26 cellular contexts compared by ENCODE assay signal in genomic region chr9:98229090-98229395, GRCh38. TPM values are rescaled to one million over a fixed set of nuclear protein-coding genes. Genes with fewer than 3 reads are reported as not detected.
A peak's percentile ranks its signal among the peaks of the same experiment; 100 is the strongest.
DNase-seq lines count a peak whose midpoint lies in the region; ATAC-seq, FAIRE-seq and TF ChIP-seq lines count a peak whose summit lies in the region.
"Had no signal": no experiment of that assay in that cellular context is flagged by ENCODE, and none has a peak within 500 bp of the region (broad histone marks: within the 10 kb centered on the region; RNA-seq: fewer than 3 reads in every experiment).

No MANE protein-coding gene starts in this region.

- no peaks in the 10 kb centered on the region for H3K9me3 ChIP-seq in H9 (ENCODE audit: control insufficient read depth, low read depth, low read length)
- H3K9me3 ChIP-seq in K562 (replicated peaks; ENCODE audit: control insufficient read depth, insufficient read depth, low read depth, low read length) = no peaks in the 10 kb centered on the region
- no peaks in the 10 kb centered on the region for H3K9me3 ChIP-seq in neutrophil
- H3K9me3 ChIP-seq in gastroesophageal sphincter = no peaks in the 10 kb centered on the region
- H3K9me3 ChIP-seq: BLaER1, SJSA1 had no signal

- no CpG with 5 or more reads among the region's 4 CpGs for WGBS in H9 (ENCODE audit: extremely low coverage, insufficient read length, low lambda C conversion rate)
- WGBS in K562 (ENCODE audit: insufficient coverage, low coverage, missing lambda C conversion rate) = 63% methylated on average over 4 of the region's 4 CpGs
- WGBS in gastroesophageal sphincter (ENCODE audit: low coverage in 1 of 2), 2 donors = 85% methylated on average over 4 of the region's 4 CpGs; no CpG with 5 or more reads in 1 of the 2 donors

- no peak for DNase-seq in H9
- DNase-seq in K562 (ENCODE audit: extremely low read depth in 1 of 4, low spot score in 3 of 4) = no peak
- no peak for DNase-seq in H4 (ENCODE audit: low spot score)
- DNase-seq in HEK293T (ENCODE audit: extremely low spot score) = no peak
- no peak for DNase-seq in pons (ENCODE audit: low spot score)
- DNase-seq: ACHN; CD4-positive, alpha-beta memory T cell; DND-41; GM23248; KBM-7; NCI-H1092; NCI-H1436 treated with DMSO at 0.1 percent for 48 hours; NCI-H2029; NCI-H226; NCI-H524; NCI-H774; NK-92 treated with Interleukin-12 subunit alpha and Interleukin-12 subunit beta, amount 100 ng/mL, for 24 hours; T-helper 1 cell had no signal

- intact Hi-C loops in K562 (cut with micrococcal nuclease) = no loop called here

- POLR2A ChIA-PET in K562 (lab: Yijun Ruan, JAX) = interaction anchor here (2.8 kb wide), 1 partner anchor 11 kb away, joined by 18 read pairs; no protein-coding TSS in a partner anchor
- POLR2A ChIA-PET in HEK293T (lab: Yijun Ruan, JAX) = interaction anchor here (1.8 kb wide), 1 partner anchor 27 kb away, joined by 7 read pairs; the partner anchor contains the start of gene TBC1D2

- no peak overlapping the region for H3K18ac ChIP-seq in H9 (ENCODE audit: insufficient read length, low read depth, low read length)

- no peaks in the 10 kb centered on the region for H3K79me2 ChIP-seq in H9 (ENCODE audit: insufficient read depth, low read length)
- no peaks in the 10 kb centered on the region for H3K79me2 ChIP-seq in K562 (ENCODE audit: control insufficient read depth, insufficient read depth, low read length)

- no peak overlapping the region for H2BK120ac ChIP-seq in H9 (ENCODE audit: low read depth, low read length, poor library complexity, severe bottlenecking)

- no peak overlapping the region for H3K4me3 ChIP-seq in K562
- H3K4me3 ChIP-seq in neutrophil (ENCODE audit: low read depth in 1 of 2, low read length in 1 of 2) = peak overlapping the region; percentile 30 to 43
- no peak overlapping the region for H3K4me3 ChIP-seq in gastroesophageal sphincter
- H3K4me3 ChIP-seq: BLaER1, GM12878, GM23248, SJSA1 had no signal

- no peak overlapping the region for H4K91ac ChIP-seq in H9 (ENCODE audit: insufficient read length, low read depth, low read length)

- H3K56ac ChIP-seq in H9 (ENCODE audit: insufficient read length, low read depth, low read length) = no peak overlapping the region

- no peak overlapping the region for H2BK12ac ChIP-seq in H9 (ENCODE audit: insufficient read length, low read depth, low read length)

- no peaks in the 10 kb centered on the region for H3K27me3 Mint-ChIP-seq in H9 (ENCODE audit: low read depth)
- H3K27me3 Mint-ChIP-seq: CD4-positive, alpha-beta memory T cell had no signal

- no peaks in the 10 kb centered on the region for H3K23me2 ChIP-seq in H9 (ENCODE audit: insufficient read length, low read depth, low read length, poor library complexity, severe bottlenecking)

- H3K4me3 Mint-ChIP-seq in H9 = no peak overlapping the region
- H3K4me3 Mint-ChIP-seq: CD4-positive, alpha-beta memory T cell had no signal

- H3K9ac ChIP-seq in H9 (ENCODE audit: extremely low read depth, insufficient read length, low read length) (no peak overlapping the region), K562 (ENCODE audit: insufficient read depth in 1 of 2, low read depth in 2 of 2, low read length in 2 of 2) (no peak overlapping the region)
- H3K9ac ChIP-seq: BLaER1, GM23248 had no signal

- H3T11ph ChIP-seq in H9 (ENCODE audit: low read length) = no peak overlapping the region

- no peak for ATAC-seq in K562
- no peak for ATAC-seq in gastroesophageal sphincter
- ATAC-seq: GM12878, HCT116, Panc1, Right ventricle myocardium inferior had no signal

- H4K5ac ChIP-seq in H9 (ENCODE audit: insufficient read length, low read depth, low read length) = no peak overlapping the region

- H2AFZ ChIP-seq in H9 (ENCODE audit: low read length) (no peak overlapping the region), K562 (ENCODE audit: low read depth, low read length) (no peak overlapping the region)
- H2AFZ ChIP-seq: GM23248 had no signal

- TF ChIP-seq RAD21 in K562 (CRISPR knock-in tag; conservative IDR thresholded peaks at IDR 0.05 in 1 of 2, IDR thresholded peaks at IDR 0.05 in 1 of 2) = no peak

- no peaks in the 10 kb centered on the region for H3K79me1 ChIP-seq in H9 (ENCODE audit: insufficient read depth, low read depth, low read length, poor library complexity, severe bottlenecking)

- H4K20me1 ChIP-seq in H9 (ENCODE audit: control insufficient read depth, insufficient read depth, insufficient read length) = no peaks in the 10 kb centered on the region
- H4K20me1 ChIP-seq in K562 (replicated peaks; ENCODE audit: control insufficient read depth, insufficient read depth, low read length) = no peaks in the 10 kb centered on the region
- H4K20me1 ChIP-seq: BLaER1 had no signal

- in situ Hi-C loops in K562 (cut with MboI) = no loop called here

- no peaks in the 10 kb centered on the region for H3K9me1 ChIP-seq in K562 (ENCODE audit: control insufficient read depth, insufficient read depth, low read length)

- no TSS peak for BruUV-seq in K562 (replicated peaks; lab: Mats Ljungman, UMichigan)

- TF ChIP-seq CTCF in H9 (conservative IDR thresholded peaks at IDR 0.05) = no peak
- TF ChIP-seq CTCF in K562 (IDR thresholded peaks at IDR 0.05 in 2 of 3, conservative IDR thresholded peaks at IDR 0.05 in 1 of 3; ENCODE audit: insufficient read depth in 2 of 3, low read depth in 1 of 3, low read length in 3 of 3) = no peak
- TF ChIP-seq CTCF in neutrophil (IDR thresholded peaks at IDR 0.05) = no peak
- no peak for TF ChIP-seq CTCF in gastroesophageal sphincter (IDR thresholded peaks at IDR 0.05)

- H3K14ac ChIP-seq in H9 (ENCODE audit: insufficient read depth, low read length) = no peak overlapping the region

- TF ChIP-seq POLR2A in K562 (conservative IDR thresholded peaks at IDR 0.05) (no peak), gastroesophageal sphincter (IDR thresholded peaks at IDR 0.05) (no peak)

- H3K27me3 ChIP-seq in H9 (ENCODE audit: insufficient read depth, low read length) (no peaks in the 10 kb centered on the region; the same call in 1 of the 2 replicates), K562 (ENCODE audit: control insufficient read depth in 2 of 2, insufficient read depth in 2 of 2, low read length in 2 of 2) (no peaks in the 10 kb centered on the region), neutrophil (no peaks in the 10 kb centered on the region), gastroesophageal sphincter (no peaks in the 10 kb centered on the region)
- H3K27me3 ChIP-seq: BLaER1, SJSA1 had no signal

- H3K4ac ChIP-seq in H9 (ENCODE audit: low read depth, low read length) = no peak overlapping the region

- H2AK5ac ChIP-seq in H9 (ENCODE audit: insufficient read length, low read length) = no peak overlapping the region

- no peak overlapping the region for H4K8ac ChIP-seq in H9 (replicated peaks; ENCODE audit: insufficient read length, low read depth, low read length)

- H3K4me1 ChIP-seq in H9 (ENCODE audit: insufficient read depth, low read length) (no peaks in the 10 kb centered on the region), K562 (replicated peaks in 1 of 2; ENCODE audit: control insufficient read depth in 2 of 2, insufficient read depth in 2 of 2, low read length in 2 of 2) (peaks cover 20 to 29% of the 10 kb centered on the region in 2 experiments; a peak in 4 of 5 replicates), neutrophil (ENCODE audit: control insufficient read depth in 1 of 2, insufficient read depth in 1 of 2, low read depth in 1 of 2, low read length in 1 of 2) (peaks cover 57 to 62% of the 10 kb centered on the region in 2 experiments), gastroesophageal sphincter (no peaks in the 10 kb centered on the region)

- no peak overlapping the region for H2BK15ac ChIP-seq in H9 (ENCODE audit: low read depth, low read length)

- no peak overlapping the region for H3K27ac ChIP-seq in H9 (ENCODE audit: insufficient read length, low read depth, low read length)
- H3K27ac ChIP-seq in K562 (ENCODE audit: extremely low read depth, low read depth, low read length) = no peak overlapping the region
- H3K27ac ChIP-seq in neutrophil = peak overlapping the region; percentile 81
- no peak overlapping the region for H3K27ac ChIP-seq in gastroesophageal sphincter
- H3K27ac ChIP-seq: BLaER1, GM23248, SJSA1 had no signal

- H3K36me3 ChIP-seq in K562 (ENCODE audit: control insufficient read depth, insufficient read depth, low read length) (peaks cover 43% of the 10 kb centered on the region; the same call in 2 of the 3 replicates), neutrophil (peaks cover 58% of the 10 kb centered on the region), gastroesophageal sphincter (peaks cover 0 to 75% of the 10 kb centered on the region in 2 donors)

- H3K9me3 Mint-ChIP-seq in H9 = no peaks in the 10 kb centered on the region
- H3K9me3 Mint-ChIP-seq: CD4-positive, alpha-beta memory T cell had no signal

- no peak overlapping the region for H2BK5ac ChIP-seq in H9 (ENCODE audit: insufficient read length, low read length)

- CTCF ChIA-PET in K562 (lab: Yijun Ruan, JAX; ENCODE audit: low intra/inter-chr PET ratio) (no interaction called here), HEK293T (lab: Yijun Ruan, JAX) (interaction anchor here (1.6 kb wide), 1 partner anchor 13 kb away, joined by 4 read pairs; no protein-coding TSS in a partner anchor)

- no peak overlapping the region for H3K23ac ChIP-seq in H9 (ENCODE audit: insufficient read length, low read depth, low read length)

- no peaks in the 10 kb centered on the region for H3K4me1 Mint-ChIP-seq in H9
- H3K4me1 Mint-ChIP-seq: CD4-positive, alpha-beta memory T cell had no signal

- H3K27ac Mint-ChIP-seq in H9 = peak overlapping the region in 2 of 3 experiments; percentile 70 to 85; a peak in 2 of 7 replicates
- H3K27ac Mint-ChIP-seq: CD4-positive, alpha-beta memory T cell had no signal

- H3K36me3 Mint-ChIP-seq in H9 (ENCODE audit: insufficient read depth in 1 of 3, low read depth in 3 of 3) = peaks cover 0 to 7% (median 4%) of the 10 kb centered on the region in 3 experiments; a peak in 4 of 7 replicates

- no peak overlapping the region for H2BK20ac ChIP-seq in H9 (ENCODE audit: low read depth, low read length, poor library complexity, severe bottlenecking)

- TF ChIP-seq EP300 in K562 (IDR thresholded peaks at IDR 0.05; ENCODE audit: low read length) = no peak
- no peak for TF ChIP-seq EP300 in gastroesophageal sphincter (IDR thresholded peaks at IDR 0.05)

- H3K4me2 ChIP-seq in H9 (ENCODE audit: insufficient read depth, insufficient read length, low read length) (no peak overlapping the region), K562 (ENCODE audit: insufficient read depth, low read length) (no peak overlapping the region)
- H3K4me2 ChIP-seq: BLaER1 had no signal

- FAIRE-seq in K562 (lab: Jason Lieb, UNC) = no peak
- FAIRE-seq: GM12878 had no signal

RNA-seq across cellular contexts. Expression of gene TBC1D2, which starts 26.4 kb away (rescaled TPM):
- 2.3 and 2.9 TPM in 2 replicates for total RNA-seq in H9 (2021)
- 7.6 and 15.3 TPM in 2 replicates for total RNA-seq in K562 (2011; cell fraction: chromatin; rRNA removed; ENCODE audit: low replicate concordance)
- total RNA-seq in K562 (2011; cell fraction: nucleolus; rRNA removed) = 9.9 and 12.0 TPM in 2 replicates
- total RNA-seq in K562 (2011; cell fraction: nucleoplasm; rRNA removed) = 6.6 and 7.3 TPM in 2 replicates
- 5.3 and 6.1 TPM in 2 replicates for total RNA-seq in K562 (2014; rRNA removed)
- 1.4 and 1.8 TPM in 2 replicates for total RNA-seq in K562 (2014; rRNA removed; fragmentation: Illumina TruSeq; extraction: Trizol)
- 3.2 and 3.8 TPM in 2 replicates for total RNA-seq in K562 (2015; rRNA removed; fragmentation: Illumina TruSeq; extraction: Trizol)
- 6.1 and 7.0 TPM in 2 replicates for total RNA-seq in K562 (2021)
- 2.5 and 3.5 TPM in 2 replicates for polyA plus RNA-seq in K562 (2011; rRNA removed)
- 2.7 and 8.4 TPM in 2 replicates for polyA plus RNA-seq in K562 (2011; cell fraction: cytosol; rRNA removed)
- polyA plus RNA-seq in K562 (2011; cell fraction: nucleus; rRNA removed) = 5.7 and 10.1 TPM in 2 replicates
- polyA plus RNA-seq in K562 (2012) = 4.8 and 7.1 TPM in 2 replicates
- 2.2 and 3.9 TPM in 2 replicates for polyA plus RNA-seq in K562 (2014; fragmentation: Illumina TruSeq; extraction: Trizol)
- polyA plus RNA-seq in K562 (2014; fragmentation: Nextera tagmentation; extraction: Ambion mirVana) = under 1 TPM; 0.10 to 0.21 TPM
- 5.2 and 5.4 TPM in 2 replicates for polyA plus RNA-seq in K562 (2014; rRNA removed)
- polyA minus RNA-seq in K562 (2011; rRNA and poly(A)+ RNA removed) = 2.8 and 4.0 TPM in 2 replicates
- polyA minus RNA-seq in K562 (2011; cell fraction: cytosol; rRNA and poly(A)+ RNA removed) = 4.3 and 4.5 TPM in 2 replicates
- polyA minus RNA-seq in K562 (2011; cell fraction: nucleus; rRNA and poly(A)+ RNA removed) = 4.8 and 5.6 TPM in 2 replicates
- 1 to 10 TPM; 4.9 to 9.8 (median 7.8) TPM for total RNA-seq in gastroesophageal sphincter
- 6.0 and 9.0 TPM in 2 replicates for total RNA-seq in H4 (2014; rRNA removed; shearing (Covaris generic))

RNA-seq across cellular contexts. Expression of gene CORO2A, which starts 36.6 kb away (rescaled TPM):
- 15.5 and 15.8 TPM in 2 replicates for total RNA-seq in H9 (2021)
- total RNA-seq in K562 (2011; cell fraction: chromatin; rRNA removed; ENCODE audit: low replicate concordance) = 10.6 and 16.2 TPM in 2 replicates
- total RNA-seq in K562 (2011; cell fraction: nucleolus; rRNA removed) = 11.2 and 12.9 TPM in 2 replicates
- total RNA-seq in K562 (2011; cell fraction: nucleoplasm; rRNA removed) = 11.4 and 11.6 TPM in 2 replicates
- 13.4 and 20.8 TPM in 2 replicates for total RNA-seq in K562 (2014; rRNA removed)
- total RNA-seq in K562 (2014; rRNA removed; fragmentation: Illumina TruSeq; extraction: Trizol) = 17.5 and 20.0 TPM in 2 replicates
- 16.3 and 16.5 TPM in 2 replicates for total RNA-seq in K562 (2015; rRNA removed; fragmentation: Illumina TruSeq; extraction: Trizol)
- 21.1 and 21.3 TPM in 2 replicates for total RNA-seq in K562 (2021)
- polyA plus RNA-seq in K562 (2011; rRNA removed) = 13.2 and 18.7 TPM in 2 replicates
- polyA plus RNA-seq in K562 (2011; cell fraction: cytosol; rRNA removed) = 15.4 and 25.7 TPM in 2 replicates
- 8.4 and 15.2 TPM in 2 replicates for polyA plus RNA-seq in K562 (2011; cell fraction: nucleus; rRNA removed)
- 14.3 and 16.8 TPM in 2 replicates for polyA plus RNA-seq in K562 (2012)
- 23.5 and 26.6 TPM in 2 replicates for polyA plus RNA-seq in K562 (2014; fragmentation: Illumina TruSeq; extraction: Trizol)
- polyA plus RNA-seq in K562 (2014; fragmentation: Nextera tagmentation; extraction: Ambion mirVana) = 10 to 100 TPM in 1 of 2 experiments, 1 to 10 TPM in 1; 9.5 to 12.2 TPM
- polyA plus RNA-seq in K562 (2014; rRNA removed) = 18.0 and 20.3 TPM in 2 replicates
- 13.1 and 21.5 TPM in 2 replicates for polyA minus RNA-seq in K562 (2011; rRNA and poly(A)+ RNA removed)
- polyA minus RNA-seq in K562 (2011; cell fraction: cytosol; rRNA and poly(A)+ RNA removed) = 8.4 and 12.5 TPM in 2 replicates
- 4.7 and 5.2 TPM in 2 replicates for polyA minus RNA-seq in K562 (2011; cell fraction: nucleus; rRNA and poly(A)+ RNA removed)
- 1 to 10 TPM in 1 of 4 donors, under 1 TPM in 3; 0.77 to 4.8 (median 0.86) TPM for total RNA-seq in gastroesophageal sphincter
- total RNA-seq in H4 (2014; rRNA removed; shearing (Covaris generic)) = 2.1 and 3.0 TPM in 2 replicates

Comparison
In these comparisons a context has a peak if more than half of its experiments do, and no peak if none do; other contexts are left out.
1. H3K4me3 ChIP-seq: peak in neutrophil (2 of 2); none in K562 (single experiment) and gastroesophageal sphincter (0 of 2).